In genomic region chr2:197259470-197259999, GRCh38 we compare ENCODE assay signal across 16 cellular contexts. TPM values are rescaled to one million over a fixed set of nuclear protein-coding genes. Genes with fewer than 3 reads are reported as not detected.
A peak's percentile ranks its signal among the peaks of the same experiment; 100 is the strongest.
DNase-seq lines count a peak whose midpoint lies in the region; ATAC-seq and TF ChIP-seq lines count a peak whose summit lies in the region.
"Had no signal": no experiment of that assay in that cellular context is flagged by ENCODE, and none has a peak within 500 bp of the region (broad histone marks: within the 10 kb centered on the region; RNA-seq: fewer than 3 reads in every experiment).

No MANE protein-coding gene starts in this region.

- H3K4me3 Mint-ChIP-seq in activated CD4-positive, alpha-beta T cell treated with anti-CD3 and anti-CD28 coated beads, Interleukin-2, amount 10 ng/mL, durations not matched to agents 7 days and 5 days, result no peak overlapping the region
- no peak overlapping the region for H3K4me3 Mint-ChIP-seq in brain
- no peak overlapping the region for H3K4me3 Mint-ChIP-seq in stimulated activated memory B cell treated with anti-CD40 and anti-IgM and Interleukin-4, amounts not matched to agents 10 μg/mL and 1 μg/mL and 100 μg/mL, for 72 hours
- H3K4me3 Mint-ChIP-seq: mesothelial cell of epicardium had no signal

- no peaks in the 10 kb centered on the region for H3K27me3 Mint-ChIP-seq in activated CD4-positive, alpha-beta T cell treated with anti-CD3 and anti-CD28 coated beads, Interleukin-2, amount 10 ng/mL, durations not matched to agents 7 days and 5 days
- H3K27me3 Mint-ChIP-seq in brain, result no peaks in the 10 kb centered on the region
- no peaks in the 10 kb centered on the region for H3K27me3 Mint-ChIP-seq in stimulated activated memory B cell treated with anti-CD40 and anti-IgM and Interleukin-4, amounts not matched to agents 10 μg/mL and 1 μg/mL and 100 μg/mL, for 72 hours

- DNase-seq in activated CD4-positive, alpha-beta T cell treated with anti-CD3 and anti-CD28 coated beads, Interleukin-2, amount 10 ng/mL, durations not matched to agents 7 days and 5 days, result no peak
- no peak for DNase-seq in activated CD4-positive, alpha-beta T cell treated with anti-CD3 and anti-CD28 coated beads for 4 hours
- no peak for DNase-seq in Karpas-422
- DNase-seq in SKM-1 treated with dmso at 0.1 percent for 144 hours (lab: John Stamatoyannopoulos, UW; ENCODE audit: unreplicated experiment), result no peak
- no peak for DNase-seq in T-helper 9 cell
- DNase-seq: activated CD4-positive, CD25-positive, alpha-beta regulatory T cell treated with anti-CD3 and anti-CD28 coated beads, Interleukin-2, amount 50 U/mL, for 72 hours; activated effector memory CD4-positive, alpha-beta T cell treated with Interleukin-2 at 50 U/mL for 16 hours; NCI-H2081 treated with DMSO at 0.1 percent for 48 hours; NCI-H526; ovary; SW 1271; upper lobe of right lung had no signal

- H3K36me3 ChIP-seq in Karpas-422 (ENCODE audit: insufficient read depth, low read length), result peaks cover 13% of the 10 kb centered on the region
- H3K36me3 ChIP-seq: ovary, upper lobe of right lung had no signal

- CTCF ChIA-PET in activated CD4-positive, alpha-beta T cell treated with anti-CD3 and anti-CD28 coated beads, Interleukin-2, amount 10 ng/mL, durations not matched to agents 7 days and 5 days (lab: Charles Lee), result interaction anchor here (1.0 kb wide), 1 partner anchor 18 kb away, joined by 4 read pairs; no protein-coding TSS in a partner anchor

- H3K4me1 ChIP-seq in Karpas-422 (ENCODE audit: low read length), result peaks cover 60% of the 10 kb centered on the region

- no peaks in the 10 kb centered on the region for H3K9me3 ChIP-seq in Karpas-422 (ENCODE audit: low read length)
- H3K9me3 ChIP-seq: ovary, upper lobe of right lung had no signal

- peak overlapping the region; percentile 90 for H3K27ac ChIP-seq in Karpas-422 (ENCODE audit: low read length)
- H3K27ac ChIP-seq: ovary, upper lobe of right lung had no signal

- no peak for ATAC-seq in stimulated activated memory B cell treated with anti-CD40 and anti-IgM and Interleukin-4, amounts not matched to agents 10 μg/mL and 1 μg/mL and 100 μg/mL, for 72 hours
- no peak for ATAC-seq in HG03520 (IDR thresholded peaks at IDR 0.05; ENCODE audit: unreplicated experiment)

- peaks cover 86% of the 10 kb centered on the region for H3K4me1 Mint-ChIP-seq in activated CD4-positive, alpha-beta T cell treated with anti-CD3 and anti-CD28 coated beads, Interleukin-2, amount 10 ng/mL, durations not matched to agents 7 days and 5 days
- peaks cover 33% of the 10 kb centered on the region for H3K4me1 Mint-ChIP-seq in brain
- H3K4me1 Mint-ChIP-seq in stimulated activated memory B cell treated with anti-CD40 and anti-IgM and Interleukin-4, amounts not matched to agents 10 μg/mL and 1 μg/mL and 100 μg/mL, for 72 hours, result peaks cover 82% of the 10 kb centered on the region

- H3K4me3 ChIP-seq in Karpas-422 (ENCODE audit: low read length), result no peak overlapping the region
- H3K4me3 ChIP-seq: ovary, upper lobe of right lung had no signal

- no peaks in the 10 kb centered on the region for H3K9me2 ChIP-seq in Karpas-422 (replicated peaks; ENCODE audit: insufficient read depth, low read length)

- POLR2A ChIA-PET in activated CD4-positive, alpha-beta T cell treated with anti-CD3 and anti-CD28 coated beads, Interleukin-2, amount 10 ng/mL, durations not matched to agents 7 days and 5 days (lab: Charles Lee), result no interaction called here

- peak overlapping the region; percentile 32 for H3K4me2 ChIP-seq in Karpas-422 (ENCODE audit: low read depth, low read length, poor library complexity, severe bottlenecking)

- H4K20me1 ChIP-seq in Karpas-422 (ENCODE audit: insufficient read depth, low read depth, low read length), result no peaks in the 10 kb centered on the region

- peaks cover 4% of the 10 kb centered on the region for H3K9me3 Mint-ChIP-seq in activated CD4-positive, alpha-beta T cell treated with anti-CD3 and anti-CD28 coated beads, Interleukin-2, amount 10 ng/mL, durations not matched to agents 7 days and 5 days
- peaks cover 0 to 13% (median 0%) of the 10 kb centered on the region in 5 experiments for H3K9me3 Mint-ChIP-seq in brain
- H3K9me3 Mint-ChIP-seq in stimulated activated memory B cell treated with anti-CD40 and anti-IgM and Interleukin-4, amounts not matched to agents 10 μg/mL and 1 μg/mL and 100 μg/mL, for 72 hours, result no peaks in the 10 kb centered on the region
- H3K9me3 Mint-ChIP-seq: mesothelial cell of epicardium had no signal

- peak overlapping the region; percentile 43 for H3K27ac Mint-ChIP-seq in activated CD4-positive, alpha-beta T cell treated with anti-CD3 and anti-CD28 coated beads, Interleukin-2, amount 10 ng/mL, durations not matched to agents 7 days and 5 days
- peak overlapping the region in 4 of 5 experiments; percentile 14 to 61 (median 14) for H3K27ac Mint-ChIP-seq in brain
- H3K27ac Mint-ChIP-seq in stimulated activated memory B cell treated with anti-CD40 and anti-IgM and Interleukin-4, amounts not matched to agents 10 μg/mL and 1 μg/mL and 100 μg/mL, for 72 hours, result peak overlapping the region; percentile 90
- H3K27ac Mint-ChIP-seq: mesothelial cell of epicardium had no signal

- no peaks in the 10 kb centered on the region for H3K27me3 ChIP-seq in Karpas-422 (ENCODE audit: low read length)
- H3K27me3 ChIP-seq: ovary, upper lobe of right lung had no signal

- TF ChIP-seq CTCF in brain (conservative IDR thresholded peaks at IDR 0.05), result no peak

- no peak overlapping the region for H3K9ac ChIP-seq in Karpas-422 (ENCODE audit: low read length)

- H3K36me3 Mint-ChIP-seq in activated CD4-positive, alpha-beta T cell treated with anti-CD3 and anti-CD28 coated beads, Interleukin-2, amount 10 ng/mL, durations not matched to agents 7 days and 5 days (ENCODE audit: low read depth), result peaks cover 47% of the 10 kb centered on the region
- peaks cover 8% of the 10 kb centered on the region for H3K36me3 Mint-ChIP-seq in brain
- peaks cover 14% of the 10 kb centered on the region for H3K36me3 Mint-ChIP-seq in stimulated activated memory B cell treated with anti-CD40 and anti-IgM and Interleukin-4, amounts not matched to agents 10 μg/mL and 1 μg/mL and 100 μg/mL, for 72 hours
- H3K36me3 Mint-ChIP-seq: mesothelial cell of epicardium had no signal

- H2AFZ ChIP-seq in Karpas-422 (ENCODE audit: low read length), result no peak overlapping the region

- peaks cover 78% of the 10 kb centered on the region for H3K79me2 ChIP-seq in Karpas-422 (ENCODE audit: low read length)

RNA-seq across cellular contexts. Expression of gene ANKRD44, which starts 51.0 kb away (rescaled TPM):
- total RNA-seq in activated CD4-positive, alpha-beta T cell treated with anti-CD3 and anti-CD28 coated beads, Interleukin-2, amount 10 ng/mL, durations not matched to agents 7 days and 5 days, result 100 to 1,000 TPM; 223 to 283 TPM
- 120 and 153 TPM in 2 replicates for total RNA-seq in Karpas-422 (2014; rRNA removed; shearing (Covaris generic); ENCODE audit: low replicate concordance)
- 2.5 TPM for polyA plus RNA-seq in brain (ENCODE audit: insufficient read depth, low read depth, low replicate concordance)

Comparison
In these comparisons a context has a peak if more than half of its experiments do, and no peak if none do; other contexts are left out.
1. H3K27ac Mint-ChIP-seq: peak in every context shown above with its lines; median percentile 90 in stimulated activated memory B cell treated with anti-CD40 and anti-IgM and Interleukin-4, amounts not matched to agents 10 μg/mL and 1 μg/mL and 100 μg/mL, for 72 hours; 43 in activated CD4-positive, alpha-beta T cell treated with anti-CD3 and anti-CD28 coated beads, Interleukin-2, amount 10 ng/mL, durations not matched to agents 7 days and 5 days; 14 in brain.